ENCODE assay signal across 17 cellular contexts in genomic region chr5:146081685-146082084, GRCh38. TPM values are rescaled to one million over a fixed set of nuclear protein-coding genes. Genes with fewer than 3 reads are reported as not detected.
DNase-seq lines count a peak whose midpoint lies in the region; TF ChIP-seq lines count a peak whose summit lies in the region.
"Had no signal": no experiment of that assay in that cellular context is flagged by ENCODE, and none has a peak within 500 bp of the region (broad histone marks: within the 10 kb centered on the region; RNA-seq: fewer than 3 reads in every experiment).

No MANE protein-coding gene starts in this region.

- H3K9me2 ChIP-seq in MM.1S (replicated peaks; ENCODE audit: insufficient read depth, low read length) = no peaks in the 10 kb centered on the region

- H3K4me2 ChIP-seq in MM.1S (ENCODE audit: low read depth, low read length) = no peak overlapping the region

- intact Hi-C loops in left ventricle myocardium inferior (cut with micrococcal nuclease) (no loop called here), spleen (cut with DNase I; ENCODE audit: low total_unique reads) (no loop called here)

- TF ChIP-seq CTCF in right atrium auricular region (IDR thresholded peaks at IDR 0.05) = no peak
- TF ChIP-seq CTCF in left ventricle myocardium inferior (IDR thresholded peaks at IDR 0.05; ENCODE audit: borderline replicate concordance) = no peak
- TF ChIP-seq CTCF in MM.1S (IDR thresholded peaks at IDR 0.05; ENCODE audit: low read length) = no peak
- TF ChIP-seq CTCF in spleen (IDR thresholded peaks at IDR 0.05 in 8 of 11, conservative IDR thresholded peaks at IDR 0.05 in 3 of 11) = no peak

- H3K27me3 ChIP-seq in right atrium auricular region = no peaks in the 10 kb centered on the region
- H3K27me3 ChIP-seq in left ventricle myocardium inferior (ENCODE audit: low read depth) = no peaks in the 10 kb centered on the region
- no peaks in the 10 kb centered on the region for H3K27me3 ChIP-seq in MM.1S (replicated peaks; ENCODE audit: insufficient read depth, low read length)
- no peaks in the 10 kb centered on the region for H3K27me3 ChIP-seq in spleen (replicated peaks in 1 of 7)

- H3K36me3 ChIP-seq in right atrium auricular region = no peaks in the 10 kb centered on the region
- H3K36me3 ChIP-seq in left ventricle myocardium inferior = no peaks in the 10 kb centered on the region
- no peaks in the 10 kb centered on the region for H3K36me3 ChIP-seq in MM.1S (replicated peaks; ENCODE audit: insufficient read depth, low read length)
- no peaks in the 10 kb centered on the region for H3K36me3 ChIP-seq in spleen
- H3K36me3 ChIP-seq: HAP-1 had no signal

- H3K4me1 ChIP-seq in right atrium auricular region (peaks cover 0 to 18% of the 10 kb centered on the region in 2 donors), left ventricle myocardium inferior (peaks cover 16% of the 10 kb centered on the region), MM.1S (ENCODE audit: low read length) (peaks cover 29% of the 10 kb centered on the region), spleen (peaks cover 0 to 3% (median 0%) of the 10 kb centered on the region in 6 donors)
- H3K4me1 ChIP-seq: HAP-1 had no signal

- H2AFZ ChIP-seq in MM.1S (ENCODE audit: low read length) = no peak overlapping the region

- DNase-seq in right atrium auricular region (ENCODE audit: low spot score) = peak; percentile 4
- DNase-seq in left ventricle myocardium inferior = no peak
- DNase-seq in NCI-H524 treated with DMSO at 0.1 percent for 48 hours (lab: John Stamatoyannopoulos, UW) = peak; percentile 32
- peak; percentile 65 for DNase-seq in left kidney (ENCODE audit: low read depth, low spot score)
- no peak for DNase-seq in MM.1S
- no peak for DNase-seq in spleen
- no peak for DNase-seq in UCSD-AML1 (lab: John Stamatoyannopoulos, UW; ENCODE audit: unreplicated experiment)
- DNase-seq: DMS153, EL, KG1, NCI-H2029, NCI-H2227 treated with DMSO at 0.1 percent for 48 hours, NCI-H774, SIG-M5, SW 1271 had no signal

- H3K27ac ChIP-seq in right atrium auricular region = no peak overlapping the region
- no peak overlapping the region for H3K27ac ChIP-seq in left ventricle myocardium inferior (replicated peaks)
- H3K27ac ChIP-seq in MM.1S (ENCODE audit: low read length) = no peak overlapping the region
- no peak overlapping the region for H3K27ac ChIP-seq in spleen

- H3K9ac ChIP-seq in MM.1S (ENCODE audit: low read length) = no peak overlapping the region

- H3F3A ChIP-seq in MM.1S (ENCODE audit: insufficient read depth, low read length) = no peaks in the 10 kb centered on the region

- no peak overlapping the region for H3K4me3 ChIP-seq in right atrium auricular region
- no peak overlapping the region for H3K4me3 ChIP-seq in left ventricle myocardium inferior
- H3K4me3 ChIP-seq in MM.1S (ENCODE audit: low read length) = no peak overlapping the region
- H3K4me3 ChIP-seq in spleen = no peak overlapping the region
- H3K4me3 ChIP-seq: GM12878, HAP-1 had no signal

- TF ChIP-seq POLR2A in spleen (IDR thresholded peaks at IDR 0.05) = no peak

- WGBS in spleen, 5 donors = 60 to 81% (median 62%) methylated on average over 2 of the region's 2 CpGs

- H3K9me3 ChIP-seq in right atrium auricular region (no peaks in the 10 kb centered on the region), left ventricle myocardium inferior (replicated peaks) (no peaks in the 10 kb centered on the region), MM.1S (replicated peaks; ENCODE audit: insufficient read depth, low read length) (no peaks in the 10 kb centered on the region), spleen (no peaks in the 10 kb centered on the region)
- H3K9me3 ChIP-seq: HAP-1 had no signal

- no peaks in the 10 kb centered on the region for H3K79me2 ChIP-seq in MM.1S (ENCODE audit: low read length)

- H4K20me1 ChIP-seq in MM.1S (ENCODE audit: insufficient read depth, low read length) = no peaks in the 10 kb centered on the region

RNA-seq across cellular contexts. Expression of gene PLAC8L1, which starts 23.7 kb away (rescaled TPM):
- total RNA-seq in right atrium auricular region (not detected), left ventricle myocardium inferior (0.49 TPM), spleen (1 to 10 TPM in 1 of 7 donors, not detected in 6; 1.0 TPM)
- 1 to 10 TPM in 1 of 3 donors, under 1 TPM in 2; 0.29 to 1.3 (median 0.41) TPM for polyA plus RNA-seq in spleen

Comparison
In these comparisons a context has a peak if more than half of its experiments do, and no peak if none do; other contexts are left out.
1. DNase-seq: peak in right atrium auricular region (single experiment), NCI-H524 treated with DMSO at 0.1 percent for 48 hours (single experiment) and left kidney (single experiment); none in left ventricle myocardium inferior (single experiment), MM.1S (single experiment), spleen (single experiment) and UCSD-AML1 (single experiment).